Comparison of ENCODE assay signal across 15 cellular contexts in the genomic region with DNA sequence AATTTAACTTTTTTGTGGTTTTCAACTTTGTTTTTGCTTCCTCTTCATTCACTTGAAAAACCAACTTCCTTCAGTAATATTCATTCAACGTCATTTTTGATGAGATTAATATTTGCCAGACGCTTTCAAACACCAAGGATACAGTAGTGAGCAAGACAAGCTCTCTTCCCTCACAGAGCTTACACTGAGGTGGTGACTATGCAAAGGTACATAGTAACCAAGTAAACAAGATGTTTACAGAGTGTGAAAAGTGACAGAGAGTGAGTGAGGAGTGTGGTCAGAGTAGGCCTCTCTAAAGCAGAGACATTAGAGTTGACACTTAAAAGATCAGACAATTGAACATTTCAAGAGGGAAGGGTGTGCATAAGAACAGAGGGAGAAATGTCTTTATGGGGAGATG. TPM values are rescaled to one million over a fixed set of nuclear protein-coding genes. Genes with fewer than 3 reads are reported as not detected.
DNase-seq lines count a peak whose midpoint lies in the region; ATAC-seq and TF ChIP-seq lines count a peak whose summit lies in the region.
"Had no signal": no experiment of that assay in that cellular context is flagged by ENCODE, and none has a peak within 500 bp of the region (broad histone marks: within the 10 kb centered on the region; RNA-seq: fewer than 3 reads in every experiment).

No MANE protein-coding gene starts in this region.

- no peaks in the 10 kb centered on the region for H3K27me3 ChIP-seq in endodermal cell (ENCODE audit: control insufficient read depth, insufficient read depth, low read length, poor library complexity, severe bottlenecking)
- H3K27me3 ChIP-seq: SJSA1 had no signal

- DNase-seq in activated naive CD4-positive, alpha-beta T cell treated with anti-CD3 and anti-CD28 coated beads, Interleukin-2, amount 10 ng/mL, durations not matched to agents 7 days and 5 days = no peak
- no peak for DNase-seq in activated naive CD4-positive, alpha-beta T cell treated with Interleukin-2 at 50 U/mL for 16 hours
- DNase-seq in OCI-LY7 (ENCODE audit: low spot score) (no peak), endodermal cell (no peak), HuH-7.5 (ENCODE audit: low spot score) (no peak)
- no peak for DNase-seq in stimulated activated naive CD8-positive, alpha-beta T cell treated with anti-CD3 and anti-CD28 coated beads, Interleukin-15, amount 100 ng/mL, for 72 hours
- DNase-seq: activated naive CD4-positive, alpha-beta T cell; effector CD8-positive, alpha-beta T cell; HFFc6; left colon; NCI-H524; psoas muscle had no signal

- no peaks in the 10 kb centered on the region for H4K20me1 ChIP-seq in OCI-LY7 (ENCODE audit: insufficient read depth, low read length)

- H3K9me2 ChIP-seq in OCI-LY7 (ENCODE audit: insufficient read depth, low read length) = no peaks in the 10 kb centered on the region

- H3K9me3 Mint-ChIP-seq in activated naive CD4-positive, alpha-beta T cell treated with anti-CD3 and anti-CD28 coated beads, Interleukin-2, amount 10 ng/mL, durations not matched to agents 7 days and 5 days = no peaks in the 10 kb centered on the region
- peaks cover 5% of the 10 kb centered on the region for H3K9me3 Mint-ChIP-seq in endodermal cell
- no peaks in the 10 kb centered on the region for H3K9me3 Mint-ChIP-seq in stimulated activated naive CD8-positive, alpha-beta T cell treated with anti-CD3 and anti-CD28 coated beads, Interleukin-15, amount 100 ng/mL, for 72 hours
- H3K9me3 Mint-ChIP-seq: HFFc6 had no signal

- no peak for TF ChIP-seq CTCF in OCI-LY7 (conservative IDR thresholded peaks at IDR 0.05; ENCODE audit: low read length)
- no peak for TF ChIP-seq CTCF in endodermal cell (conservative IDR thresholded peaks at IDR 0.05)

- H3K27ac ChIP-seq in OCI-LY7 (ENCODE audit: low read depth, low read length, poor library complexity, severe bottlenecking) (no peak overlapping the region), endodermal cell (ENCODE audit: low read depth, low read length) (no peak overlapping the region)
- H3K27ac ChIP-seq: psoas muscle, SJSA1 had no signal

- H3K36me3 Mint-ChIP-seq in activated naive CD4-positive, alpha-beta T cell treated with anti-CD3 and anti-CD28 coated beads, Interleukin-2, amount 10 ng/mL, durations not matched to agents 7 days and 5 days = peaks cover 8% of the 10 kb centered on the region
- H3K36me3 Mint-ChIP-seq in endodermal cell (ENCODE audit: low read depth) = peaks cover 15% of the 10 kb centered on the region

- no peaks in the 10 kb centered on the region for H3K27me3 Mint-ChIP-seq in activated naive CD4-positive, alpha-beta T cell treated with anti-CD3 and anti-CD28 coated beads, Interleukin-2, amount 10 ng/mL, durations not matched to agents 7 days and 5 days
- H3K27me3 Mint-ChIP-seq in endodermal cell (ENCODE audit: insufficient read depth) = no peaks in the 10 kb centered on the region
- no peaks in the 10 kb centered on the region for H3K27me3 Mint-ChIP-seq in stimulated activated naive CD8-positive, alpha-beta T cell treated with anti-CD3 and anti-CD28 coated beads, Interleukin-15, amount 100 ng/mL, for 72 hours

- H3K4me3 Mint-ChIP-seq in activated naive CD4-positive, alpha-beta T cell treated with anti-CD3 and anti-CD28 coated beads, Interleukin-2, amount 10 ng/mL, durations not matched to agents 7 days and 5 days = no peak overlapping the region
- H3K4me3 Mint-ChIP-seq in endodermal cell = no peak overlapping the region
- no peak overlapping the region for H3K4me3 Mint-ChIP-seq in stimulated activated naive CD8-positive, alpha-beta T cell treated with anti-CD3 and anti-CD28 coated beads, Interleukin-15, amount 100 ng/mL, for 72 hours
- H3K4me3 Mint-ChIP-seq: HFFc6 had no signal

- WGBS in endodermal cell (ENCODE audit: insufficient coverage in 1 of 2, insufficient read length in 1 of 2), 2 experiments = 79 to 90% methylated on average over 2 of the region's 2 CpGs

- H2AFZ ChIP-seq in OCI-LY7 (ENCODE audit: low read length) = no peak overlapping the region

- intact Hi-C loops in OCI-LY7 (cut with micrococcal nuclease; ENCODE audit: unreplicated experiment) = no loop called here

- CTCF ChIA-PET in activated naive CD4-positive, alpha-beta T cell treated with anti-CD3 and anti-CD28 coated beads, Interleukin-2, amount 10 ng/mL, durations not matched to agents 7 days and 5 days (lab: Charles Lee) = interaction anchor here (2.0 kb wide), 1 partner anchor 16 kb away, joined by 8 read pairs; no protein-coding TSS in a partner anchor
- CTCF ChIA-PET in OCI-LY7 (lab: Charles Lee; ENCODE audit: unreplicated experiment) = no interaction called here

- no peaks in the 10 kb centered on the region for H3K9me3 ChIP-seq in OCI-LY7 (ENCODE audit: low read length)
- H3K9me3 ChIP-seq in endodermal cell (ENCODE audit: control insufficient read depth, low read length) = no peaks in the 10 kb centered on the region
- H3K9me3 ChIP-seq: psoas muscle, SJSA1 had no signal

- POLR2A ChIA-PET in OCI-LY7 (lab: Charles Lee) = interaction anchor here (0.6 to 1.0 kb wide), 2 partner anchors 21 to 539 kb away, joined by 3 read pairs; no protein-coding TSS in a partner anchor

- H3K4me1 ChIP-seq in OCI-LY7 (ENCODE audit: insufficient read depth, low read length, poor library complexity, severe bottlenecking) = no peaks in the 10 kb centered on the region
- H3K4me1 ChIP-seq in endodermal cell (ENCODE audit: control insufficient read depth, insufficient read depth, low read length) = no peaks in the 10 kb centered on the region
- H3K4me1 ChIP-seq: psoas muscle, SJSA1 had no signal

- TSS peak; percentile 14 for BruUV-seq in OCI-LY7 (replicated peaks; lab: Mats Ljungman, UMichigan)

- H3K36me3 ChIP-seq in OCI-LY7 (ENCODE audit: insufficient read depth, low read length) (no peaks in the 10 kb centered on the region), endodermal cell (ENCODE audit: control insufficient read depth, insufficient read depth, low read length) (no peaks in the 10 kb centered on the region)
- H3K36me3 ChIP-seq: SJSA1 had no signal

- peak overlapping the region; percentile 78 for H3K27ac Mint-ChIP-seq in activated naive CD4-positive, alpha-beta T cell treated with anti-CD3 and anti-CD28 coated beads, Interleukin-2, amount 10 ng/mL, durations not matched to agents 7 days and 5 days
- peak overlapping the region; percentile 3 for H3K27ac Mint-ChIP-seq in endodermal cell
- no peak overlapping the region for H3K27ac Mint-ChIP-seq in stimulated activated naive CD8-positive, alpha-beta T cell treated with anti-CD3 and anti-CD28 coated beads, Interleukin-15, amount 100 ng/mL, for 72 hours
- H3K27ac Mint-ChIP-seq: HFFc6 had no signal

- peak; percentile 86 for ATAC-seq in stimulated activated naive CD8-positive, alpha-beta T cell treated with anti-CD3 and anti-CD28 coated beads, Interleukin-15, amount 100 ng/mL, for 72 hours
- ATAC-seq in GM19467 (IDR thresholded peaks at IDR 0.05; ENCODE audit: unreplicated experiment) (no peak), HG03108 (IDR thresholded peaks at IDR 0.05; ENCODE audit: unreplicated experiment) (no peak)
- ATAC-seq: left colon, psoas muscle had no signal

- H3K4me1 Mint-ChIP-seq in activated naive CD4-positive, alpha-beta T cell treated with anti-CD3 and anti-CD28 coated beads, Interleukin-2, amount 10 ng/mL, durations not matched to agents 7 days and 5 days = peaks cover 11% of the 10 kb centered on the region
- peaks cover 8% of the 10 kb centered on the region for H3K4me1 Mint-ChIP-seq in endodermal cell
- peaks cover 10% of the 10 kb centered on the region for H3K4me1 Mint-ChIP-seq in stimulated activated naive CD8-positive, alpha-beta T cell treated with anti-CD3 and anti-CD28 coated beads, Interleukin-15, amount 100 ng/mL, for 72 hours

- no peak overlapping the region for H3K4me2 ChIP-seq in OCI-LY7 (ENCODE audit: low read length)

- H3K79me2 ChIP-seq in OCI-LY7 (ENCODE audit: insufficient read depth, low read depth, low read length) = no peaks in the 10 kb centered on the region

- H3K4me3 ChIP-seq in OCI-LY7 (ENCODE audit: low read depth, low read length, poor library complexity, severe bottlenecking) = no peak overlapping the region
- H3K4me3 ChIP-seq in endodermal cell (ENCODE audit: low read length) = no peak overlapping the region
- H3K4me3 ChIP-seq: psoas muscle, SJSA1 had no signal

- no peak overlapping the region for H3K9ac ChIP-seq in endodermal cell (ENCODE audit: extremely low read depth, low read length, poor library complexity, severe bottlenecking)

RNA-seq across cellular contexts. Expression of a gene that starts 17.9 kb away (rescaled TPM):
- 2.9 and 5.0 TPM in 2 replicates for total RNA-seq in OCI-LY7 (2014; rRNA removed; shearing (Covaris generic))
- total RNA-seq in OCI-LY7 (2022) (10.5 and 12.7 TPM in 2 replicates), endodermal cell (10 to 100 TPM; 14.7 to 15.5 TPM)
- 16.7 TPM for polyA plus RNA-seq in endodermal cell (2013, experiment 1 of 2)
- 17.7 TPM for polyA plus RNA-seq in endodermal cell (2013, experiment 2 of 2)

RNA-seq across cellular contexts. Expression of a gene that starts 18.1 kb away (rescaled TPM):
- 18.5 and 26.0 TPM in 2 replicates for total RNA-seq in OCI-LY7 (2014; rRNA removed; shearing (Covaris generic))
- total RNA-seq in OCI-LY7 (2022) (47.0 and 48.8 TPM in 2 replicates), endodermal cell (10 to 100 TPM; 28.5 to 43.7 TPM)
- polyA plus RNA-seq in endodermal cell (2013, experiment 1 of 2) = 52.8 TPM
- 45.3 TPM for polyA plus RNA-seq in endodermal cell (2013, experiment 2 of 2)

Comparison
In these comparisons a context has a peak if more than half of its experiments do, and no peak if none do; other contexts are left out.
1. H3K27ac Mint-ChIP-seq: peak in activated naive CD4-positive, alpha-beta T cell treated with anti-CD3 and anti-CD28 coated beads, Interleukin-2, amount 10 ng/mL, durations not matched to agents 7 days and 5 days (single experiment) and endodermal cell (single experiment); none in stimulated activated naive CD8-positive, alpha-beta T cell treated with anti-CD3 and anti-CD28 coated beads, Interleukin-15, amount 100 ng/mL, for 72 hours (0 of 2).